20 cellular contexts compared by ENCODE assay signal in genomic region chr3:134755821-134756220, GRCh38. TPM values are rescaled to one million over a fixed set of nuclear protein-coding genes. Genes with fewer than 3 reads are reported as not detected.
"Had no signal": no experiment of that assay in that cellular context is flagged by ENCODE, and none has a peak within 500 bp of the region (broad histone marks: within the 10 kb centered on the region; RNA-seq: fewer than 3 reads in every experiment).

No MANE protein-coding gene starts in this region.

- ATAC-seq: body of pancreas, T-cell, T-helper 17 cell had no signal

- H3K36me3 ChIP-seq: adrenal gland, brain microvascular endothelial cell, breast epithelium, WERI-Rb-1 had no signal

- H3K4me1 ChIP-seq: adrenal gland, body of pancreas, breast epithelium had no signal

- H3K27me3 ChIP-seq: adrenal gland, body of pancreas, brain microvascular endothelial cell, breast epithelium had no signal

- H3K9me3 ChIP-seq: adrenal gland, body of pancreas, breast epithelium had no signal

- DNase-seq: activated CD4-positive, alpha-beta T cell treated with anti-CD3 and anti-CD28 coated beads, Interleukin-2, amount 50 U/mL, for 1 hour; activated CD4-positive, alpha-beta T cell treated with anti-CD3 and anti-CD28 coated beads, Interleukin-2, amount 50 U/mL, for 4 hours; activated CD8-positive, alpha-beta memory T cell treated with anti-CD3 and anti-CD28 coated beads, Interleukin-2, amount 50 U/mL, for 4 hours; activated effector memory CD4-positive, alpha-beta T cell treated with anti-CD3 and anti-CD28 coated beads, Interleukin-2, amount 50 U/mL, for 16 hours; activated gamma-delta T cell treated with Interleukin-2 at 50 U/mL for 16 hours; activated naive CD4-positive, alpha-beta T cell; activated naive CD4-positive, alpha-beta T cell treated with anti-CD3 and anti-CD28 coated beads, Interleukin-2, amount 50 U/mL, for 16 hours; activated T-cell treated with anti-CD3 and anti-CD28 coated beads for 4 hours; activated T-cell treated with anti-CD3 and anti-CD28 coated beads, Interleukin-2, amount 50 U/mL, for 1 hour; activated T-cell treated with anti-CD3 and anti-CD28 coated beads, Interleukin-2, amount 50 U/mL, for 4 hours; cerebellar nuclear complex; T-helper 17 cell had no signal

- H3K27ac ChIP-seq: adrenal gland, body of pancreas, brain microvascular endothelial cell, breast epithelium, WERI-Rb-1 had no signal

- H3K4me3 ChIP-seq: adrenal gland, body of pancreas, breast epithelium had no signal

RNA-seq across cellular contexts. Expression of gene EPHB1, which starts 39.2 kb away (rescaled TPM):
- total RNA-seq: activated CD8-positive, alpha-beta memory T cell treated with anti-CD3 and anti-CD28 coated beads for 36 hours; activated naive CD8-positive, alpha-beta T cell treated with anti-CD3 and anti-CD28 coated beads for 36 hours had no signal
